ENCODE assay signal across 19 cellular contexts in genomic region chr9:128208943-128209695, GRCh38. TPM values are rescaled to one million over a fixed set of nuclear protein-coding genes. Genes with fewer than 3 reads are reported as not detected.
DNase-seq lines count a peak whose midpoint lies in the region; ATAC-seq, FAIRE-seq and TF ChIP-seq lines count a peak whose summit lies in the region.
"Had no signal": no experiment of that assay in that cellular context is flagged by ENCODE, and none has a peak within 500 bp of the region (broad histone marks: within the 10 kb centered on the region; RNA-seq: fewer than 3 reads in every experiment).

No MANE protein-coding gene starts in this region.

- WGBS in K562 (ENCODE audit: insufficient coverage, low coverage, missing lambda C conversion rate) = 57% methylated on average over 16 of the region's 16 CpGs
- WGBS in hepatocyte (ENCODE audit: low lambda C conversion rate, missing lambda C conversion rate) = 94% methylated on average over 16 of the region's 16 CpGs

- no peaks in the 10 kb centered on the region for H3K9me3 Mint-ChIP-seq in stimulated activated memory B cell treated with anti-CD40 and anti-IgM and Interleukin-4, amounts not matched to agents 10 μg/mL and 1 μg/mL and 100 μg/mL, for 72 hours

- DNase-seq in NCI-H1694 (lab: John Stamatoyannopoulos, UW) (peak; percentile 19), NCI-H1694 treated with DMSO at 0.1 percent for 48 hours (lab: John Stamatoyannopoulos, UW) (no peak), K562 (ENCODE audit: extremely low read depth in 1 of 4, low spot score in 3 of 4) (peak in 1 of 4 experiments; percentile 57), hepatocyte (ENCODE audit: low spot score) (peak; percentile 3), superior temporal gyrus (ENCODE audit: extremely low spot score) (no peak), mucosa of descending colon (no peak)
- DNase-seq: 8988T; COR-L47; DMS79; GM23248; NCI-H1417; NCI-H2029 treated with DMSO at 0.1 percent for 48 hours; NCI-H524 treated with DMSO at 0.1 percent for 48 hours; NK-92 treated with Interleukin-12 subunit alpha and Interleukin-12 subunit beta, amount 100 ng/mL, for 24 hours had no signal

- BruUV-seq in K562 (replicated peaks; lab: Mats Ljungman, UMichigan) = no TSS peak

- CTCF ChIA-PET in K562 (lab: Yijun Ruan, JAX; ENCODE audit: low intra/inter-chr PET ratio) = no interaction called here

- peaks cover 3% of the 10 kb centered on the region for H3K9me1 ChIP-seq in K562 (ENCODE audit: control insufficient read depth, insufficient read depth, low read length)

- POLR2A ChIA-PET in K562 (lab: Yijun Ruan, JAX) = interaction anchor here (0.6 to 1.4 kb wide), 9 partner anchors 8 to 88 kb away, joined by 3 to 6 read pairs (median 4); partner anchors contain the start of gene BBLN

- intact Hi-C loops in K562 (cut with micrococcal nuclease) = loop anchor here (5.0 kb wide), 1 partner anchor 47 kb away; the partner anchor contains the start of gene BBLN
- intact Hi-C loops in mucosa of descending colon (cut with DNase I, micrococcal nuclease) = no loop called here

- H3K9me3 ChIP-seq in K562 (replicated peaks; ENCODE audit: control insufficient read depth, insufficient read depth, low read depth, low read length) (no peaks in the 10 kb centered on the region), hepatocyte (ENCODE audit: low read depth) (no peaks in the 10 kb centered on the region), mucosa of descending colon (no peaks in the 10 kb centered on the region)

- 0 out of 3 replicates have a peak, but pooled peaks cover 4% of the 10 kb centered on the region for H3K36me3 ChIP-seq in K562 (ENCODE audit: control insufficient read depth, insufficient read depth, low read length)
- no peaks in the 10 kb centered on the region for H3K36me3 ChIP-seq in hepatocyte (replicated peaks; ENCODE audit: insufficient read depth, low read depth)
- H3K36me3 ChIP-seq in mucosa of descending colon (ENCODE audit: low read depth) = no peaks in the 10 kb centered on the region

- in situ Hi-C loops in K562 (cut with MboI) = no loop called here

- H4K20me1 ChIP-seq in K562 (replicated peaks; ENCODE audit: control insufficient read depth, insufficient read depth, low read length) (peaks cover 3% of the 10 kb centered on the region; the same call in 1 of the 2 replicates), hepatocyte (ENCODE audit: insufficient read depth, poor library complexity, severe bottlenecking) (no peaks in the 10 kb centered on the region)

- no peak for TF ChIP-seq EP300 in K562 (IDR thresholded peaks at IDR 0.05; ENCODE audit: low read length)

- H3K36me3 Mint-ChIP-seq in stimulated activated memory B cell treated with anti-CD40 and anti-IgM and Interleukin-4, amounts not matched to agents 10 μg/mL and 1 μg/mL and 100 μg/mL, for 72 hours = no peaks in the 10 kb centered on the region
- H3K36me3 Mint-ChIP-seq: CD14-positive monocyte had no signal

- peak overlapping the region in 1 of 2 experiments; percentile 62; a peak in 2 of 4 replicates for H3K9ac ChIP-seq in K562 (ENCODE audit: insufficient read depth in 1 of 2, low read depth in 2 of 2, low read length in 2 of 2)
- H3K9ac ChIP-seq: GM23248 had no signal

- no peak for FAIRE-seq in K562 (lab: Jason Lieb, UNC)
- FAIRE-seq: G401.6 had no signal

- H3K4me1 ChIP-seq in K562 (replicated peaks in 1 of 2; ENCODE audit: control insufficient read depth in 2 of 2, insufficient read depth in 2 of 2, low read length in 2 of 2) (peaks cover 10 to 40% of the 10 kb centered on the region in 2 experiments), hepatocyte (ENCODE audit: insufficient read depth) (peaks cover 14% of the 10 kb centered on the region), mucosa of descending colon (ENCODE audit: low read depth) (peaks cover 5% of the 10 kb centered on the region)

- H2AFZ ChIP-seq in K562 (ENCODE audit: low read depth, low read length) = no peak overlapping the region
- H2AFZ ChIP-seq in hepatocyte = no peak overlapping the region
- H2AFZ ChIP-seq: GM23248 had no signal

- TF ChIP-seq POLR2A in K562 (conservative IDR thresholded peaks at IDR 0.05) = no peak

- H3K79me2 ChIP-seq in K562 (ENCODE audit: control insufficient read depth, insufficient read depth, low read length) = no peaks in the 10 kb centered on the region
- H3K79me2 ChIP-seq in hepatocyte = peaks cover 13% of the 10 kb centered on the region

- no peak for TF ChIP-seq RAD21 in K562 (CRISPR knock-in tag; conservative IDR thresholded peaks at IDR 0.05 in 1 of 2, IDR thresholded peaks at IDR 0.05 in 1 of 2)

- TF ChIP-seq CTCF in K562 (IDR thresholded peaks at IDR 0.05 in 2 of 3, conservative IDR thresholded peaks at IDR 0.05 in 1 of 3; ENCODE audit: insufficient read depth in 2 of 3, low read depth in 1 of 3, low read length in 3 of 3) (no peak; a peak in 1 of 6 replicates), hepatocyte (IDR thresholded peaks at IDR 0.05; ENCODE audit: poor library complexity) (no peak), mucosa of descending colon (IDR thresholded peaks at IDR 0.05) (no peak)

- H3K9me2 ChIP-seq in hepatocyte (replicated peaks; ENCODE audit: insufficient read depth) = no peaks in the 10 kb centered on the region

- no peak overlapping the region for H3K27ac Mint-ChIP-seq in stimulated activated memory B cell treated with anti-CD40 and anti-IgM and Interleukin-4, amounts not matched to agents 10 μg/mL and 1 μg/mL and 100 μg/mL, for 72 hours
- H3K27ac Mint-ChIP-seq: IgD-negative memory B cell had no signal

- H3K27ac ChIP-seq in K562 (ENCODE audit: extremely low read depth, low read depth, low read length) (no peak overlapping the region), hepatocyte (no peak overlapping the region)
- H3K27ac ChIP-seq: GM23248 had no signal

- ATAC-seq in K562 (peak; percentile 7; the same call in 2 of the 3 replicates), mucosa of descending colon (no peak), GM18517 (IDR thresholded peaks at IDR 0.05; ENCODE audit: unreplicated experiment) (no peak)
- peak; percentile 15 for ATAC-seq in stimulated activated memory B cell treated with anti-CD40 and anti-IgM and Interleukin-4, amounts not matched to agents 10 μg/mL and 1 μg/mL and 100 μg/mL, for 72 hours

- peaks cover 5% of the 10 kb centered on the region for H3K4me1 Mint-ChIP-seq in stimulated activated memory B cell treated with anti-CD40 and anti-IgM and Interleukin-4, amounts not matched to agents 10 μg/mL and 1 μg/mL and 100 μg/mL, for 72 hours

- H3K27me3 Mint-ChIP-seq in stimulated activated memory B cell treated with anti-CD40 and anti-IgM and Interleukin-4, amounts not matched to agents 10 μg/mL and 1 μg/mL and 100 μg/mL, for 72 hours = peaks cover 79% of the 10 kb centered on the region

- H3K4me3 ChIP-seq in K562 (no peak overlapping the region), hepatocyte (no peak overlapping the region), mucosa of descending colon (no peak overlapping the region)
- H3K4me3 ChIP-seq: GM23248 had no signal

- no peaks in the 10 kb centered on the region for H3K27me3 ChIP-seq in K562 (ENCODE audit: control insufficient read depth in 2 of 2, insufficient read depth in 2 of 2, low read length in 2 of 2)
- H3K27me3 ChIP-seq in hepatocyte = no peaks in the 10 kb centered on the region

- H3K4me2 ChIP-seq in K562 (ENCODE audit: insufficient read depth, low read length) (no peak overlapping the region), hepatocyte (no peak overlapping the region)

- H3K4me3 Mint-ChIP-seq in stimulated activated memory B cell treated with anti-CD40 and anti-IgM and Interleukin-4, amounts not matched to agents 10 μg/mL and 1 μg/mL and 100 μg/mL, for 72 hours = no peak overlapping the region
- H3K4me3 Mint-ChIP-seq: CD14-positive monocyte, IgD-negative memory B cell had no signal

RNA-seq across cellular contexts. Expression of gene DNM1, which starts 5.9 kb away (rescaled TPM):
- total RNA-seq in K562 (2011; cell fraction: chromatin; rRNA removed; ENCODE audit: low replicate concordance) = 88.0 and 181 TPM in 2 replicates
- total RNA-seq in K562 (2011; cell fraction: nucleolus; rRNA removed) = 88.4 and 99.1 TPM in 2 replicates
- 92.3 and 124 TPM in 2 replicates for total RNA-seq in K562 (2011; cell fraction: nucleoplasm; rRNA removed)
- 6.6 and 7.9 TPM in 2 replicates for total RNA-seq in K562 (2014; rRNA removed)
- total RNA-seq in K562 (2014; rRNA removed; fragmentation: Illumina TruSeq; extraction: Trizol) = 4.5 and 5.2 TPM in 2 replicates
- total RNA-seq in K562 (2015; rRNA removed; fragmentation: Illumina TruSeq; extraction: Trizol) = 8.4 and 9.1 TPM in 2 replicates
- 20.7 and 23.1 TPM in 2 replicates for total RNA-seq in K562 (2021)
- polyA plus RNA-seq in K562 (2011; rRNA removed) = 9.5 and 33.1 TPM in 2 replicates
- polyA plus RNA-seq in K562 (2011; cell fraction: cytosol; rRNA removed) = 7.7 and 11.1 TPM in 2 replicates
- 108 and 126 TPM in 2 replicates for polyA plus RNA-seq in K562 (2011; cell fraction: nucleus; rRNA removed)
- 15.9 and 25.7 TPM in 2 replicates for polyA plus RNA-seq in K562 (2012)
- 10.0 and 15.5 TPM in 2 replicates for polyA plus RNA-seq in K562 (2014; fragmentation: Illumina TruSeq; extraction: Trizol)
- under 1 TPM; 0.39 to 0.58 TPM for polyA plus RNA-seq in K562 (2014; fragmentation: Nextera tagmentation; extraction: Ambion mirVana)
- polyA plus RNA-seq in K562 (2014; rRNA removed) = 17.6 TPM in 2 replicates
- 19.1 and 29.6 TPM in 2 replicates for polyA minus RNA-seq in K562 (2011; rRNA and poly(A)+ RNA removed)
- polyA minus RNA-seq in K562 (2011; cell fraction: cytosol; rRNA and poly(A)+ RNA removed) = 6.7 and 22.4 TPM in 2 replicates
- polyA minus RNA-seq in K562 (2011; cell fraction: nucleus; rRNA and poly(A)+ RNA removed) = 55.2 and 137 TPM in 2 replicates
- 13.4 and 14.4 TPM in 2 replicates for total RNA-seq in hepatocyte
- polyA plus RNA-seq in hepatocyte = 37.2 and 40.6 TPM in 2 replicates
- total RNA-seq in mucosa of descending colon = 10 to 100 TPM in 1 of 3 donors, 1 to 10 TPM in 2; 4.0 to 19.0 (median 6.7) TPM

RNA-seq across cellular contexts. Expression of gene CIZ1, which starts 17.7 kb away (rescaled TPM):
- 263 and 434 TPM in 2 replicates for total RNA-seq in K562 (2011; cell fraction: chromatin; rRNA removed; ENCODE audit: low replicate concordance)
- total RNA-seq in K562 (2011; cell fraction: nucleolus; rRNA removed) = 204 and 208 TPM in 2 replicates
- total RNA-seq in K562 (2011; cell fraction: nucleoplasm; rRNA removed) = 222 and 230 TPM in 2 replicates
- 127 and 164 TPM in 2 replicates for total RNA-seq in K562 (2014; rRNA removed)
- 55.4 and 57.1 TPM in 2 replicates for total RNA-seq in K562 (2014; rRNA removed; fragmentation: Illumina TruSeq; extraction: Trizol)
- total RNA-seq in K562 (2015; rRNA removed; fragmentation: Illumina TruSeq; extraction: Trizol) = 83.7 and 87.8 TPM in 2 replicates
- total RNA-seq in K562 (2021) = 329 and 330 TPM in 2 replicates
- 82.1 and 168 TPM in 2 replicates for polyA plus RNA-seq in K562 (2011; rRNA removed)
- 139 and 188 TPM in 2 replicates for polyA plus RNA-seq in K562 (2011; cell fraction: cytosol; rRNA removed)
- 284 and 400 TPM in 2 replicates for polyA plus RNA-seq in K562 (2011; cell fraction: nucleus; rRNA removed)
- polyA plus RNA-seq in K562 (2012) = 220 and 374 TPM in 2 replicates
- polyA plus RNA-seq in K562 (2014; fragmentation: Illumina TruSeq; extraction: Trizol) = 244 and 291 TPM in 2 replicates
- 10 to 100 TPM in 1 of 2 experiments, 1 to 10 TPM in 1; 6.6 to 12.6 TPM for polyA plus RNA-seq in K562 (2014; fragmentation: Nextera tagmentation; extraction: Ambion mirVana)
- 161 and 175 TPM in 2 replicates for polyA plus RNA-seq in K562 (2014; rRNA removed)
- 76.1 and 76.4 TPM in 2 replicates for polyA minus RNA-seq in K562 (2011; rRNA and poly(A)+ RNA removed)
- 115 and 157 TPM in 2 replicates for polyA minus RNA-seq in K562 (2011; cell fraction: cytosol; rRNA and poly(A)+ RNA removed)
- 42.3 and 58.8 TPM in 2 replicates for polyA minus RNA-seq in K562 (2011; cell fraction: nucleus; rRNA and poly(A)+ RNA removed)
- 31.0 and 31.1 TPM in 2 replicates for total RNA-seq in hepatocyte
- 85.6 and 91.0 TPM in 2 replicates for polyA plus RNA-seq in hepatocyte
- 100 to 1,000 TPM in 2 of 3 donors, 10 to 100 TPM in 1; 88.0 to 176 (median 105) TPM for total RNA-seq in mucosa of descending colon

RNA-seq across cellular contexts. Expression of gene BBLN, which starts 49.1 kb away (rescaled TPM):
- 24.5 and 53.9 TPM in 2 replicates for total RNA-seq in K562 (2011; cell fraction: chromatin; rRNA removed; ENCODE audit: low replicate concordance)
- 72.0 and 78.0 TPM in 2 replicates for total RNA-seq in K562 (2011; cell fraction: nucleolus; rRNA removed)
- 65.8 and 106 TPM in 2 replicates for total RNA-seq in K562 (2011; cell fraction: nucleoplasm; rRNA removed)
- total RNA-seq in K562 (2014; rRNA removed) (331 and 433 TPM in 2 replicates), K562 (2014; rRNA removed; fragmentation: Illumina TruSeq; extraction: Trizol) (11.5 and 11.9 TPM in 2 replicates), K562 (2015; rRNA removed; fragmentation: Illumina TruSeq; extraction: Trizol) (109 and 123 TPM in 2 replicates), K562 (2021) (172 and 177 TPM in 2 replicates), hepatocyte (88.1 and 102 TPM in 2 replicates), mucosa of descending colon (10 to 100 TPM; 33.7 to 46.8 (median 37.6) TPM)
- polyA plus RNA-seq in K562 (2011; rRNA removed) (87.1 and 125 TPM in 2 replicates), K562 (2014; fragmentation: Illumina TruSeq; extraction: Trizol) (30.1 and 181 TPM in 2 replicates), K562 (2014; fragmentation: Nextera tagmentation; extraction: Ambion mirVana) (10 to 100 TPM in 1 of 2 experiments, 1 to 10 TPM in 1; 4.2 to 13.7 TPM), K562 (2014; rRNA removed) (191 and 213 TPM in 2 replicates), hepatocyte (86.6 and 92.6 TPM in 2 replicates)
- polyA plus RNA-seq in K562 (2011; cell fraction: cytosol; rRNA removed) = 256 and 738 TPM in 2 replicates
- polyA plus RNA-seq in K562 (2011; cell fraction: nucleus; rRNA removed) = 139 and 249 TPM in 2 replicates
- 180 and 393 TPM in 2 replicates for polyA plus RNA-seq in K562 (2012)
- 19.8 and 21.1 TPM in 2 replicates for polyA minus RNA-seq in K562 (2011; rRNA and poly(A)+ RNA removed)
- 74.5 and 112 TPM in 2 replicates for polyA minus RNA-seq in K562 (2011; cell fraction: cytosol; rRNA and poly(A)+ RNA removed)
- polyA minus RNA-seq in K562 (2011; cell fraction: nucleus; rRNA and poly(A)+ RNA removed) = 29.6 and 47.0 TPM in 2 replicates

RNA-seq across cellular contexts. Expression of gene LCN2, which starts 59.9 kb away (rescaled TPM):
- 0.58 and 2.0 TPM in 2 replicates for total RNA-seq in K562 (2011; cell fraction: chromatin; rRNA removed; ENCODE audit: low replicate concordance)
- 1.1 and 1.3 TPM in 2 replicates for total RNA-seq in K562 (2011; cell fraction: nucleolus; rRNA removed)
- 1.7 TPM in 1 of 2 replicates, not detected in the other for total RNA-seq in K562 (2011; cell fraction: nucleoplasm; rRNA removed)
- total RNA-seq in K562 (2014; rRNA removed) (0.20 and 0.54 TPM in 2 replicates), K562 (2014; rRNA removed; fragmentation: Illumina TruSeq; extraction: Trizol) (0.47 TPM in 1 of 2 replicates, not detected in the other), K562 (2015; rRNA removed; fragmentation: Illumina TruSeq; extraction: Trizol) (not detected in 2 replicates), K562 (2021) (0.40 and 0.72 TPM in 2 replicates), hepatocyte (5.3 and 14.3 TPM in 2 replicates), mucosa of descending colon (100 to 1,000 TPM in 1 of 3 donors, 10 to 100 TPM in 2; 16.8 to 456 (median 20.5) TPM)
- polyA plus RNA-seq in K562 (2011; rRNA removed) (0.60 and 1.2 TPM in 2 replicates), K562 (2014; fragmentation: Illumina TruSeq; extraction: Trizol) (0.22 and 1.0 TPM in 2 replicates), K562 (2014; fragmentation: Nextera tagmentation; extraction: Ambion mirVana) (under 1 TPM; 0.10 to 0.11 TPM), K562 (2014; rRNA removed) (0.21 and 0.65 TPM in 2 replicates), hepatocyte (5.6 and 12.8 TPM in 2 replicates)
- polyA plus RNA-seq in K562 (2011; cell fraction: cytosol; rRNA removed) = 0.40 and 0.69 TPM in 2 replicates
- 3.3 and 4.8 TPM in 2 replicates for polyA plus RNA-seq in K562 (2011; cell fraction: nucleus; rRNA removed)
- 0.16 and 0.37 TPM in 2 replicates for polyA plus RNA-seq in K562 (2012)
- polyA minus RNA-seq in K562 (2011; rRNA and poly(A)+ RNA removed) = 1.2 and 1.4 TPM in 2 replicates
- polyA minus RNA-seq in K562 (2011; cell fraction: cytosol; rRNA and poly(A)+ RNA removed) = not detected in 2 replicates
- polyA minus RNA-seq in K562 (2011; cell fraction: nucleus; rRNA and poly(A)+ RNA removed) = not detected in 2 replicates
- total RNA-seq: GM23248 had no signal
- polyA plus RNA-seq: GM23248 had no signal

Comparison
In these comparisons a context has a peak if more than half of its experiments do, and no peak if none do; other contexts are left out.
1. DNase-seq: peak in NCI-H1694 (single experiment) and hepatocyte (single experiment); none in NCI-H1694 treated with DMSO at 0.1 percent for 48 hours (single experiment), superior temporal gyrus (single experiment) and mucosa of descending colon (0 of 3).
2. ATAC-seq: peak in K562 (single experiment) and stimulated activated memory B cell treated with anti-CD40 and anti-IgM and Interleukin-4, amounts not matched to agents 10 μg/mL and 1 μg/mL and 100 μg/mL, for 72 hours (single experiment); none in mucosa of descending colon (single experiment) and GM18517 (single experiment).